ENCODE assay signal across 8 cellular contexts in the genomic region with DNA sequence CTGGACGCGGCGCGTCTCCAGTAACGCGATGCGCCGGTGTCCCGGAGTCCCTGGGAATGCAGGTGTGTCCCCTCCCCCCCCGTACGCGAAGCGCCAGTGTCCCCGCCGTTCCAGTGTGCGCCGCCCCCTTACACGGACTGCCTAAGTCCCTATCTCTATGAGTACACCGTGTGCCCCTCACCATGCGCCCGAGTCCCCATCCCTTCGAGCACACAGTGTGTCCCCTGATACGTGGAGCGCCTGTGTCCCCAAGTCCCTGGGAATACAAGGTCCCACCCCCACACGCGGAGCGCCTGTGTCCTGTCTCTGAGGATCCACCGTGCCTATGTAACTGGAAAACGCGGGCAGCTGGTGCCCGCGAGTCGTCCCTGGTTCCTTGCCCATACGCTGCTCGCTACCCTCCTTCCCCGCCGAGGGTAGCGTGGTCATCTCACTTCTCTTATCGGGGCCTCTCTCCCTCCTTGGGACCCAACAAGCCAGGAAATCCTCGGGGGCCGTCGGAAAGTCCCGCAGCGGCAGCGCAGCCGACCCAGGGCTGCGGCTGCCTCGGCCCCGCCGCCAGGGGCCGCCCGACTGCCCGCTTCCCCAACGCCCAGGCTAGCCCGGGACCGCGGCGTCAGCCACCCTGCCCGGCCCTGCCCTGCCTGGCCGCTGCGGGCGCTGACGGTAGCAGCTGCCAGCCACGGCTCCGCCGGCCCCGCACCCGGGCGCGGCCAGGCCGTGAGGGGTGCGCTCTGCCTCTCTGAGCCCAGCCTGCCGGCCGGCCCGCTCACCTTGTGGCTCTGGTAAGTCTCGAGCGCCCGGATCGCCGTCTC. TPM values are rescaled to one million over a fixed set of nuclear protein-coding genes. Genes with fewer than 3 reads are reported as not detected.
DNase-seq lines count a peak whose midpoint lies in the region; ATAC-seq and TF ChIP-seq lines count a peak whose summit lies in the region.

No MANE protein-coding gene starts in this region.

- DNase-seq in COLO829 (ENCODE audit: low spot score) (peak; percentile 29), RKO (ENCODE audit: low spot score) (peak; percentile 76), activated gamma-delta T cell (lab: John Stamatoyannopoulos, UW) (peak; percentile 63), fibroblast of villous mesenchyme (ENCODE audit: low read depth) (peak; percentile 75)
- DNase-seq in stimulated activated naive CD8-positive, alpha-beta T cell treated with anti-CD3 and anti-CD28 coated beads, Interleukin-15, amount 100 ng/mL, for 72 hours: peak; percentile 84 to 86

- H3K9me3 Mint-ChIP-seq in stimulated activated naive CD8-positive, alpha-beta T cell treated with anti-CD3 and anti-CD28 coated beads, Interleukin-15, amount 100 ng/mL, for 72 hours: no peaks in the 10 kb centered on the region

- peak overlapping the region; percentile 64 for H3K9ac ChIP-seq in neural cell (ENCODE audit: low read length)

- H3K36me3 ChIP-seq in neural cell (ENCODE audit: insufficient read depth, low read length): no peaks in the 10 kb centered on the region

- no peaks in the 10 kb centered on the region for H3F3A ChIP-seq in neural cell (ENCODE audit: insufficient read depth, low read length, poor library complexity, severe bottlenecking)

- peaks cover 51% of the 10 kb centered on the region for H3K4me1 Mint-ChIP-seq in stimulated activated naive CD8-positive, alpha-beta T cell treated with anti-CD3 and anti-CD28 coated beads, Interleukin-15, amount 100 ng/mL, for 72 hours

- no peaks in the 10 kb centered on the region for H3K9me2 ChIP-seq in neural cell (ENCODE audit: insufficient read depth, low read length)

- peak overlapping the region; percentile 76 for H3K4me2 ChIP-seq in neural cell (ENCODE audit: low read length)

- peak overlapping the region; percentile 98 for H3K27ac Mint-ChIP-seq in stimulated activated naive CD8-positive, alpha-beta T cell treated with anti-CD3 and anti-CD28 coated beads, Interleukin-15, amount 100 ng/mL, for 72 hours

- H4K20me1 ChIP-seq in neural cell (ENCODE audit: insufficient read depth): no peaks in the 10 kb centered on the region

- H3K27me3 ChIP-seq in neural cell (ENCODE audit: insufficient read depth, low read depth, low read length): peaks cover 17% of the 10 kb centered on the region

- peak overlapping the region; percentile 62 for H2AFZ ChIP-seq in neural cell (ENCODE audit: low read depth, low read length)

- peak; percentile 56 for TF ChIP-seq RAD21 in neural cell (conservative IDR thresholded peaks at IDR 0.05)

- no peak overlapping the region for H3K27ac ChIP-seq in neural cell (ENCODE audit: low read length)

- peak; percentile 74 for ATAC-seq in GM19397 (IDR thresholded peaks at IDR 0.05; ENCODE audit: unreplicated experiment)
- ATAC-seq in HG03521 (IDR thresholded peaks at IDR 0.05; ENCODE audit: unreplicated experiment): peak; percentile 48
- peak; percentile 81 for ATAC-seq in stimulated activated naive CD8-positive, alpha-beta T cell treated with anti-CD3 and anti-CD28 coated beads, Interleukin-15, amount 100 ng/mL, for 72 hours

- peak; percentile 65 for TF ChIP-seq CTCF in fibroblast of villous mesenchyme (IDR thresholded peaks at IDR 0.05; ENCODE audit: insufficient read depth, low read depth, low read length)
- TF ChIP-seq CTCF in neural cell (IDR thresholded peaks at IDR 0.05; ENCODE audit: poor library complexity, severe bottlenecking): peak; percentile 89

- H3K4me3 ChIP-seq in fibroblast of villous mesenchyme (ENCODE audit: low read depth, low read length): peak overlapping the region; percentile 93
- peak overlapping the region; percentile 82 for H3K4me3 ChIP-seq in neural cell (ENCODE audit: low read length)

- H3K4me3 Mint-ChIP-seq in stimulated activated naive CD8-positive, alpha-beta T cell treated with anti-CD3 and anti-CD28 coated beads, Interleukin-15, amount 100 ng/mL, for 72 hours: peak overlapping the region; percentile 98

- TF ChIP-seq EP300 in neural cell (conservative IDR thresholded peaks at IDR 0.05; ENCODE audit: poor library complexity, severe bottlenecking): peak; percentile 33

- H3K9me3 ChIP-seq in neural cell (ENCODE audit: low read length): no peaks in the 10 kb centered on the region

- H3K27me3 Mint-ChIP-seq in stimulated activated naive CD8-positive, alpha-beta T cell treated with anti-CD3 and anti-CD28 coated beads, Interleukin-15, amount 100 ng/mL, for 72 hours: no peaks in the 10 kb centered on the region

- H3K79me2 ChIP-seq in neural cell (replicated peaks; ENCODE audit: insufficient read depth, low read length): peaks cover 8% of the 10 kb centered on the region

TF ChIP-seq in neural cell, 6 proteins besides CTCF, POLR2A, EP300 and RAD21:
- peak; percentile 21 for TF ChIP-seq MXI1 (conservative IDR thresholded peaks at IDR 0.05; ENCODE audit: poor library complexity, severe bottlenecking)
- TF ChIP-seq EZH2 (IDR thresholded peaks at IDR 0.05; ENCODE audit: borderline replicate concordance, insufficient read depth, low read length, poor library complexity, severe bottlenecking): no peak
- TF ChIP-seq, protein P1, sequence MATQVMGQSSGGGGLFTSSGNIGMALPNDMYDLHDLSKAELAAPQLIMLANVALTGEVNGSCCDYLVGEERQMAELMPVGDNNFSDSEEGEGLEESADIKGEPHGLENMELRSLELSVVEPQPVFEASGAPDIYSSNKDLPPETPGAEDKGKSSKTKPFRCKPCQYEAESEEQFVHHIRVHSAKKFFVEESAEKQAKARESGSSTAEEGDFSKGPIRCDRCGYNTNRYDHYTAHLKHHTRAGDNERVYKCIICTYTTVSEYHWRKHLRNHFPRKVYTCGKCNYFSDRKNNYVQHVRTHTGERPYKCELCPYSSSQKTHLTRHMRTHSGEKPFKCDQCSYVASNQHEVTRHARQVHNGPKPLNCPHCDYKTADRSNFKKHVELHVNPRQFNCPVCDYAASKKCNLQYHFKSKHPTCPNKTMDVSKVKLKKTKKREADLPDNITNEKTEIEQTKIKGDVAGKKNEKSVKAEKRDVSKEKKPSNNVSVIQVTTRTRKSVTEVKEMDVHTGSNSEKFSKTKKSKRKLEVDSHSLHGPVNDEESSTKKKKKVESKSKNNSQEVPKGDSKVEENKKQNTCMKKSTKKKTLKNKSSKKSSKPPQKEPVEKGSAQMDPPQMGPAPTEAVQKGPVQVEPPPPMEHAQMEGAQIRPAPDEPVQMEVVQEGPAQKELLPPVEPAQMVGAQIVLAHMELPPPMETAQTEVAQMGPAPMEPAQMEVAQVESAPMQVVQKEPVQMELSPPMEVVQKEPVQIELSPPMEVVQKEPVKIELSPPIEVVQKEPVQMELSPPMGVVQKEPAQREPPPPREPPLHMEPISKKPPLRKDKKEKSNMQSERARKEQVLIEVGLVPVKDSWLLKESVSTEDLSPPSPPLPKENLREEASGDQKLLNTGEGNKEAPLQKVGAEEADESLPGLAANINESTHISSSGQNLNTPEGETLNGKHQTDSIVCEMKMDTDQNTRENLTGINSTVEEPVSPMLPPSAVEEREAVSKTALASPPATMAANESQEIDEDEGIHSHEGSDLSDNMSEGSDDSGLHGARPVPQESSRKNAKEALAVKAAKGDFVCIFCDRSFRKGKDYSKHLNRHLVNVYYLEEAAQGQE (IDR thresholded peaks at IDR 0.05; ENCODE audit: borderline replicate concordance): no peak
- TF ChIP-seq POLR2AphosphoS5 (IDR thresholded peaks at IDR 0.05): no peak
- peak; percentile 65 for TF ChIP-seq SMC3 (conservative IDR thresholded peaks at IDR 0.05; ENCODE audit: poor library complexity)
- no peak for TF ChIP-seq TAF1 (IDR thresholded peaks at IDR 0.05; ENCODE audit: low read depth)

RNA-seq across cellular contexts. Expression of a gene that starts 0.6 kb away (rescaled TPM):
- 136 and 302 TPM in 2 replicates for total RNA-seq in fibroblast of villous mesenchyme
- 1.4 and 3.4 TPM in 2 replicates for polyA plus RNA-seq in neural cell
- 7.1 and 7.8 TPM in 2 replicates for polyA minus RNA-seq in neural cell

Comparison
In these comparisons a context has a peak if more than half of its experiments do, and no peak if none do; other contexts are left out.
1. DNase-seq: peak in every context shown above with its lines; median percentile 85 in stimulated activated naive CD8-positive, alpha-beta T cell treated with anti-CD3 and anti-CD28 coated beads, Interleukin-15, amount 100 ng/mL, for 72 hours; 76 in RKO; 75 in fibroblast of villous mesenchyme; 63 in activated gamma-delta T cell; 29 in COLO829.